8 cellular contexts compared by ENCODE assay signal in the genomic region with DNA sequence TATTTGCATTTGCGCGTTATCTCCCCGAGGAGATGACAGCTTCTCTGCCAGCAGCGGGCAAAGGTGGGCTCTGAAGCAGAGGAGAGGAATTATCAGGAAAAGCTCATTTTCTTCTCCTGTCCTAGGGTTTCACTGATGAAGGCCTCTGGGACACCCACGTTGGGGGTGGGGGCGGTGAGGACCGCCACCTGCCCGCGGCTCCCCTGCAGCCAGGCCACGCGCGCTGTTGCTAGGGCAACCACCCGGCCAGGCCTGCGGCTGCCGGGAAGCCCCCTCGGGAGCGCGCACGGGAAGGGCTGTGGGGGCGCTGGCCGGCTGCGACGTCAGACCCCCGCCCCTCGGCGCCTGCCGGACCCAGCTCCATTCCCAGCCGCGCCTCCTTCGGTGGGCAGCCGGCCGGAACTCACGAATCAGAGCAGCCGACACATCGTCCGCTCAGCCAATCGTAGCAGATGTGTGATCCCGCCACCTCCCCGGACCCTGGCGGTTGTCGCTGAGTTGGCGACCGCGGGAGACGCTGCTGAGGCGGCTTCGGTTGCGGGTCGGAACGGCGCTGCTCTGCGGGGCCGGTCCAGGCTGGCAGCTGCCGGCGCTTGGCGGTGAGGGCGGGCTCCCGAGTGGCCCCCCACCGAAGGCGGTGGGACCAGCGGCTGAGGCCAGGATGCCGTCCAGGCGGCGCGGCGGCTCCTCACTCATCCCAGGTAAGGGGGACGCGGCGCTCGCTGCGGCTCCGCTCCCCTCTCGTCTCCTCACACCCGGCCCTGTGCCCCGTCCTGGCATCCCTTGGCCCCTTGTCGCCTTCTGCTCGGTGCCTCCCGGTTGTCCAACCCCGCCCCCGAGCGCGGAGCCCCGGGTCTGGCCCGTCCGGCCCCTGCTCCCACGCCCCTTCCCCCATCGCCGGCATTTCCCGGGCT. TPM values are rescaled to one million over a fixed set of nuclear protein-coding genes. Genes with fewer than 3 reads are reported as not detected.
DNase-seq lines count a peak whose midpoint lies in the region; ATAC-seq, FAIRE-seq and TF ChIP-seq lines count a peak whose summit lies in the region.

A gene (plus strand): TSS at position 513 of the 914 bp plus-strand sequence. CDS start 35,092 bp downstream, outside the sequence.

- H3K9me3 ChIP-seq in kidney (ENCODE audit: control insufficient read depth in 1 of 2, low read length in 2 of 2): no peaks in the 10 kb centered on the region

- ATAC-seq in HG03175 (IDR thresholded peaks at IDR 0.05; ENCODE audit: unreplicated experiment): peak; percentile 94

- peak; percentile 95 for TF ChIP-seq POLR2A in GM18951 (IDR thresholded peaks at IDR 0.05; ENCODE audit: extremely low read depth, insufficient read depth, insufficient read length)

- intact Hi-C loops in kidney (cut with DNase I): no loop called here

- H3K27ac ChIP-seq in kidney (ENCODE audit: low read depth in 2 of 2, low read length in 2 of 2): peak within 1 kb of the TSS; percentile 69 to 92

- H3K9ac ChIP-seq in kidney (ENCODE audit: low read length in 2 of 2): peak within 1 kb of the TSS; percentile 88 to 90

- peaks cover 0 to 5% of the 10 kb centered on the region in 2 donors for H3K4me1 ChIP-seq in kidney (ENCODE audit: control insufficient read depth in 1 of 2, insufficient read depth in 1 of 2, low read depth in 1 of 2, low read length in 2 of 2)

- no peak for FAIRE-seq in kidney (lab: Jason Lieb, UNC)

- DNase-seq in AG09309 (ENCODE audit: low read depth): peak; percentile 34
- DNase-seq in NCI-H226: peak; percentile 73
- DNase-seq in activated CD4-positive, alpha-beta T cell treated with anti-CD3 and anti-CD28 coated beads for 1 hour: peak; percentile 68
- DNase-seq in cerebellum (ENCODE audit: low spot score): peak; percentile 97
- peak; percentile 96 for DNase-seq in kidney
- peak; percentile 60 to 73 for DNase-seq in stimulated activated CD4-positive, alpha-beta T cell treated with anti-CD3 and anti-CD28 coated beads, Interleukin-15, amount 100 ng/mL, for 1 hour (ENCODE audit: low read depth in 1 of 2, low spot score in 1 of 2)

- no peaks in the 10 kb centered on the region for H3K36me3 ChIP-seq in kidney (ENCODE audit: control insufficient read depth in 1 of 2, insufficient read depth in 2 of 2, low read length in 2 of 2)

- in situ Hi-C loops in GM18951 (cut with MboI; ENCODE audit: low sequenced_read_pairs, unreplicated experiment): no loop called here

- H3K4me3 ChIP-seq in AG09309 (ENCODE audit: control insufficient read depth, low read depth, low read length): peak within 1 kb of the TSS; percentile 67
- H3K4me3 ChIP-seq in kidney (ENCODE audit: low read length in 2 of 2): peak within 1 kb of the TSS; percentile 87 to 89

- TF ChIP-seq CTCF in AG09309 (IDR thresholded peaks at IDR 0.05; ENCODE audit: control insufficient read depth, insufficient read depth, low read depth, low read length, missing control alignments) (peak; percentile 56), kidney (IDR thresholded peaks at IDR 0.05; ENCODE audit: borderline replicate concordance, extremely low read depth, insufficient read depth) (peak; percentile 57)

RNA-seq across cellular contexts. Expression of the gene that starts here (rescaled TPM):
- 45.0 TPM for total RNA-seq in cerebellum
- total RNA-seq in kidney: 35.7 TPM
- polyA plus RNA-seq in kidney (ENCODE audit: insufficient read depth, low read depth, low replicate concordance): 23.6 TPM

Comparison
In these comparisons a context has a peak if more than half of its experiments do, and no peak if none do; other contexts are left out.
1. Peak in every context shown above with its lines: DNase-seq, ATAC-seq, H3K4me3 ChIP-seq and H3K27ac ChIP-seq.
2. DNase-seq: peak in every context shown above with its lines; median percentile 97 in cerebellum; 96 in kidney; 73 in NCI-H226; 68 in activated CD4-positive, alpha-beta T cell treated with anti-CD3 and anti-CD28 coated beads for 1 hour; 66 in stimulated activated CD4-positive, alpha-beta T cell treated with anti-CD3 and anti-CD28 coated beads, Interleukin-15, amount 100 ng/mL, for 1 hour; 34 in AG09309.